24 cellular contexts compared by ENCODE assay signal in genomic region chr7:132255084-132255483, GRCh38.
"Had no signal": no experiment of that assay in that cellular context is flagged by ENCODE, and none has a peak within 500 bp of the region (broad histone marks: within the 10 kb centered on the region; RNA-seq: fewer than 3 reads in every experiment).

No MANE protein-coding gene starts in this region.

- H3K27me3 ChIP-seq: breast epithelium, hepatocyte, ovary had no signal

- H3K4me3 ChIP-seq: breast epithelium, hepatocyte, left ventricle myocardium inferior, ovary, prostate gland, spleen had no signal

- H3K9me3 ChIP-seq: breast epithelium, left ventricle myocardium inferior, ovary, prostate gland, spleen had no signal

- DNase-seq: activated B cell treated with CpG ODN at 0.5 μM for 24 hours; activated CD4-positive, alpha-beta T cell treated with anti-CD3 and anti-CD28 coated beads for 36 hours; activated CD4-positive, alpha-beta T cell treated with anti-CD3 and anti-CD28 coated beads, Interleukin-2, amount 50 U/mL, for 4 hours; activated CD8-positive, alpha-beta memory T cell treated with anti-CD3 and anti-CD28 coated beads for 24 hours; activated CD8-positive, alpha-beta memory T cell treated with anti-CD3 and anti-CD28 coated beads, Interleukin-2, amount 50 U/mL, for 4 hours; activated naive CD8-positive, alpha-beta T cell treated with anti-CD3 and anti-CD28 coated beads for 36 hours; activated T-cell treated with anti-CD3 and anti-CD28 coated beads, Interleukin-2, amount 50 U/mL, for 24 hours; effector CD8-positive, alpha-beta T cell; erythroblast; immature natural killer cell; kidney glomerular epithelial cell; left ventricle myocardium inferior; mammary epithelial cell; naive thymus-derived CD8-positive, alpha-beta T cell; ovary; spleen; stimulated activated CD4-positive, alpha-beta T cell treated with anti-CD3 and anti-CD28 coated beads, Interleukin-4, amount 100 ng/mL, for 1 hour; stimulated activated naive CD4-positive, alpha-beta T cell treated with Interleukin-2 at 50 U/mL for 16 hours; T1000 had no signal

- H3K4me1 ChIP-seq: foreskin keratinocyte had no signal

- H3K27ac ChIP-seq: breast epithelium, foreskin keratinocyte, hepatocyte, ovary, prostate gland had no signal

- H3K36me3 ChIP-seq: breast epithelium, left ventricle myocardium inferior, ovary, prostate gland, spleen had no signal

- ATAC-seq: activated CD4-positive, alpha-beta T cell treated with anti-CD3 and anti-CD28 coated beads for 36 hours; activated T-helper 17 cell treated with anti-CD3 and anti-CD28 coated beads, Interleukin-2, amount 50 U/mL, for 72 hours; foreskin keratinocyte; naive thymus-derived CD8-positive, alpha-beta T cell had no signal
